In the genomic region with DNA sequence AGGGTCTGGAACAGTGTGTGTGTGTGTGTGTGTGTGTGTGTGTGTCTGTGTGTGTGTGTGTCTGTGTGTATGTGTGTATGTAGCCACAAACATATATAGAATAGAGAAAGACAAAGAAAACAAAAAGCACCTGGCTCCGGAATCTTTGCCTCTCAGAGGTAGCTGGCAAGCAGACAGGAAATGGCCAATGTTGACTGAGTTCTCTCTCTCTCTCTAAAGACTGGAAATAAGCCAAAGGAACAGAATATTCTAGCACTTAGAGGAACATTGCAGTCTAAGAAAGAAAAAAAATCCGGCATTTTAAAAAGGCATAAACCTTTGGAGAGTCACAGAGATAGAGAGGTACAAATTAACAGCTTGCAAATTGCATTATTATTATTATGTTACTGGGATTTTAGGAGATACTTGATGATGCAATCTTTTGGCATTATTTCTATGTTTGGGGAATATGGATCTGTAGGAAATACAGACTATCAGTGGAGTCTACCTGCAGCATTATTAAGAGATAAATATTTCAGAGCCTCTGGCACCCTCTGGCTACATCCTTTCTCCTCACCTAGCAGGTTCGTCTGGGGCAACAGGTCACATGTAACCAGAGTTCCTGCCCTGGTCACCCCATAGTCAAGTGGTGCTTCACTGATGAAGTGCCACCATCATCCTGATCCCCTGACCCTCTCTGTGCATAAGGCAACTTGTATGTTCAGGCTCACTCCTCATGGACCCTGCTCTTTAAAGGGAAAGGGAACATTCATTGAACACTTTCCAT, we compare ENCODE assay signal across 14 cellular contexts.
A peak's percentile ranks its signal among the peaks of the same experiment; 100 is the strongest.
DNase-seq lines count a peak whose midpoint lies in the region; FAIRE-seq and TF ChIP-seq lines count a peak whose summit lies in the region.
"Had no signal": no experiment of that assay in that cellular context is flagged by ENCODE, and none has a peak within 500 bp of the region (broad histone marks: within the 10 kb centered on the region; RNA-seq: fewer than 3 reads in every experiment).

No MANE protein-coding gene starts in this region.

- H3K27me3 Mint-ChIP-seq in type B pancreatic cell = peaks cover 6% of the 10 kb centered on the region
- H3K27me3 Mint-ChIP-seq: central memory CD8-positive, alpha-beta T cell had no signal

- H3K36me3 Mint-ChIP-seq in type B pancreatic cell = no peaks in the 10 kb centered on the region

- no peaks in the 10 kb centered on the region for H3F3A ChIP-seq in MM.1S (ENCODE audit: insufficient read depth, low read length)

- H3K4me2 ChIP-seq in MM.1S (ENCODE audit: low read depth, low read length) = no peak overlapping the region

- no peaks in the 10 kb centered on the region for H3K79me2 ChIP-seq in MM.1S (ENCODE audit: low read length)

- peaks cover 5% of the 10 kb centered on the region for H3K9me3 Mint-ChIP-seq in type B pancreatic cell

- no peak overlapping the region for H2AFZ ChIP-seq in MM.1S (ENCODE audit: low read length)

- H3K27ac Mint-ChIP-seq in type B pancreatic cell = no peak overlapping the region
- H3K27ac Mint-ChIP-seq: activated T-helper 2 cell treated with anti-CD3 and anti-CD28 coated beads, Interferon-gamma antibody, Interleukin-2, Interleukin-4, amounts not matched to agents 10 μg/mL and 5 μg/mL and 100 μg/mL, durations not matched to agents 14 hours and 24 hours and 36 hours had no signal

- H3K9ac ChIP-seq in MM.1S (ENCODE audit: low read length) = no peak overlapping the region

- no peak overlapping the region for H3K4me3 Mint-ChIP-seq in type B pancreatic cell
- H3K4me3 Mint-ChIP-seq: central memory CD8-positive, alpha-beta T cell had no signal

- H3K4me1 Mint-ChIP-seq in type B pancreatic cell (ENCODE audit: unreplicated experiment) = no peaks in the 10 kb centered on the region
- H3K4me1 Mint-ChIP-seq: central memory CD8-positive, alpha-beta T cell had no signal

- H3K36me3 ChIP-seq in MM.1S (replicated peaks; ENCODE audit: insufficient read depth, low read length) (no peaks in the 10 kb centered on the region), right atrium auricular region (no peaks in the 10 kb centered on the region)

- TF ChIP-seq CTCF in C4-2B (conservative IDR thresholded peaks at IDR 0.05) (no peak; the same call in 1 of the 2 replicates), MM.1S (IDR thresholded peaks at IDR 0.05; ENCODE audit: low read length) (no peak), right atrium auricular region (IDR thresholded peaks at IDR 0.05) (no peak), type B pancreatic cell (conservative IDR thresholded peaks at IDR 0.05) (no peak)

- H3K27ac ChIP-seq in C4-2B = peak overlapping the region; percentile 65
- no peak overlapping the region for H3K27ac ChIP-seq in MM.1S (ENCODE audit: low read length)
- H3K27ac ChIP-seq in right atrium auricular region = no peak overlapping the region

- FAIRE-seq in islet of Langerhans (lab: Jason Lieb, UNC) = peak; percentile 84

- H3K27me3 ChIP-seq in MM.1S (replicated peaks; ENCODE audit: insufficient read depth, low read length) (no peaks in the 10 kb centered on the region), right atrium auricular region (no peaks in the 10 kb centered on the region)

- H4K20me1 ChIP-seq in MM.1S (ENCODE audit: insufficient read depth, low read length) = no peaks in the 10 kb centered on the region

- H3K4me1 ChIP-seq in MM.1S (ENCODE audit: low read length) (no peaks in the 10 kb centered on the region), right atrium auricular region (no peaks in the 10 kb centered on the region)

- H3K9me2 ChIP-seq in MM.1S (replicated peaks; ENCODE audit: insufficient read depth, low read length) = no peaks in the 10 kb centered on the region

- peak; percentile 24 for DNase-seq in MM.1S
- DNase-seq in NCI-H774 (lab: John Stamatoyannopoulos, UW) = peak; percentile 67
- DNase-seq in right atrium auricular region (ENCODE audit: low spot score) = no peak
- no peak for DNase-seq in type B pancreatic cell (ENCODE audit: extremely low spot score, unreplicated experiment)
- DNase-seq in stimulated activated CD4-positive, alpha-beta T cell treated with anti-CD3 and anti-CD28 coated beads, Interleukin-12 subunit alpha, Interleukin-12 subunit beta, amount 100 ng/mL, for 4 hours = no peak
- no peak for DNase-seq in NK-92 treated with Interleukin-12 subunit alpha and Interleukin-12 subunit beta, amount 100 ng/mL, for 24 hours (lab: John Stamatoyannopoulos, UW)
- DNase-seq: activated CD4-positive, alpha-beta T cell treated with anti-CD3 and anti-CD28 coated beads for 48 hours; EL; NCI-H524; stimulated activated CD4-positive, alpha-beta T cell treated with anti-CD3 and anti-CD28 coated beads, Interleukin-4, amount 100 ng/mL, for 24 hours had no signal

- no peak overlapping the region for H3K4me3 ChIP-seq in MM.1S (ENCODE audit: low read length)
- no peak overlapping the region for H3K4me3 ChIP-seq in right atrium auricular region

- no peaks in the 10 kb centered on the region for H3K9me3 ChIP-seq in MM.1S (replicated peaks; ENCODE audit: insufficient read depth, low read length)
- H3K9me3 ChIP-seq in right atrium auricular region = no peaks in the 10 kb centered on the region

Comparison
In these comparisons a context has a peak if more than half of its experiments do, and no peak if none do; other contexts are left out.
1. DNase-seq: peak in MM.1S (single experiment) and NCI-H774 (single experiment); none in right atrium auricular region (single experiment), type B pancreatic cell (single experiment), stimulated activated CD4-positive, alpha-beta T cell treated with anti-CD3 and anti-CD28 coated beads, Interleukin-12 subunit alpha, Interleukin-12 subunit beta, amount 100 ng/mL, for 4 hours (single experiment) and NK-92 treated with Interleukin-12 subunit alpha and Interleukin-12 subunit beta, amount 100 ng/mL, for 24 hours (single experiment).